17 cellular contexts compared by ENCODE assay signal in genomic region chr7:129186749-129187260, GRCh38. TPM values are rescaled to one million over a fixed set of nuclear protein-coding genes. Genes with fewer than 3 reads are reported as not detected.
"Had no signal": no experiment of that assay in that cellular context is flagged by ENCODE, and none has a peak within 500 bp of the region (broad histone marks: within the 10 kb centered on the region; RNA-seq: fewer than 3 reads in every experiment).

No MANE protein-coding gene starts in this region.

- DNase-seq: dermis blood vessel endothelial cell; foreskin melanocyte; head of caudate nucleus; kidney glomerular epithelial cell; mesendoderm; naive B cell; nephron progenitor cell; stimulated activated CD4-positive, alpha-beta T cell treated with anti-CD3 and anti-CD28 coated beads, Interleukin-2, amount 100 ng/mL, for 48 hours; stimulated activated naive CD8-positive, alpha-beta T cell treated with anti-CD3 and anti-CD28 coated beads, Interleukin-15, Interleukin-2, amounts not matched to agents 100 U/mL and 50 U/mL, for 24 hours; thyroid gland; upper lobe of left lung; uterus had no signal

- H3K9me3 ChIP-seq: suprapubic skin, thyroid gland, upper lobe of left lung, uterus had no signal

- H3K4me1 ChIP-seq: uterus had no signal

- H3K27ac Mint-ChIP-seq: nephron progenitor cell had no signal

- H3K36me3 ChIP-seq: suprapubic skin, thyroid gland, upper lobe of left lung, uterus had no signal

- ATAC-seq: stimulated activated naive CD8-positive, alpha-beta T cell treated with anti-CD3 and anti-CD28 coated beads, Interleukin-15, Interleukin-2, amounts not matched to agents 100 U/mL and 50 U/mL, for 24 hours had no signal

- H3K27me3 ChIP-seq: hepatocyte, suprapubic skin, thyroid gland, uterus had no signal

- H3K36me3 Mint-ChIP-seq: naive B cell had no signal

- H3K9me3 Mint-ChIP-seq: naive B cell had no signal

- H3K27ac ChIP-seq: suprapubic skin, thyroid gland, upper lobe of left lung, uterus had no signal

- H3K4me2 ChIP-seq: smooth muscle cell had no signal

- FAIRE-seq: colon, islet of Langerhans had no signal

- H2AFZ ChIP-seq: hepatocyte had no signal

- H3K4me3 ChIP-seq: hepatocyte, smooth muscle cell, suprapubic skin, thyroid gland, upper lobe of left lung, uterus had no signal

RNA-seq across cellular contexts. Expression of gene TSPAN33, which starts 42.3 kb away (rescaled TPM):
- total RNA-seq: dermis blood vessel endothelial cell had no signal
